In the genomic region with DNA sequence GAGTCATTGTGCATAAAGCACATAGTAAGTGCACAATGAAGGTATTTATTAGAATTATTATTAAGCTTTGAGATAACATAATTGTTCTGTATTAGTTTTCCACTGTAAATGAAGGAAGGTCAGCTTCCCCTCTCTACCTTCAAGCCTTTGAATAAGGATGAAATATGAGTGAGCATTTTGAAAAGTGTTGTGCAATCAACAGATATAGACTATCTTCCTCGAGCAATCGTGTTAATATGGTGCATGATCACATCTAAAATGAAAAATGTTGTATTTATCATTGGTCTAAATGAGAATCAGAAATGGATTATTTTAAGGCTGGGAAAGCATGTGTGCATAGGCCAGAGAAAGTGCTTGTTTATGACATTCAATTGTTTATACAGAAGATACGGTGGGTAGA, we compare ENCODE assay signal across 1 cellular context.
TF ChIP-seq lines count a peak whose summit lies in the region.

No MANE protein-coding gene starts in this region.

TF ChIP-seq in GM23338, 12 proteins besides CTCF, POLR2A, EP300 and RAD21 (continued from another document):
- TF ChIP-seq, protein P1, sequence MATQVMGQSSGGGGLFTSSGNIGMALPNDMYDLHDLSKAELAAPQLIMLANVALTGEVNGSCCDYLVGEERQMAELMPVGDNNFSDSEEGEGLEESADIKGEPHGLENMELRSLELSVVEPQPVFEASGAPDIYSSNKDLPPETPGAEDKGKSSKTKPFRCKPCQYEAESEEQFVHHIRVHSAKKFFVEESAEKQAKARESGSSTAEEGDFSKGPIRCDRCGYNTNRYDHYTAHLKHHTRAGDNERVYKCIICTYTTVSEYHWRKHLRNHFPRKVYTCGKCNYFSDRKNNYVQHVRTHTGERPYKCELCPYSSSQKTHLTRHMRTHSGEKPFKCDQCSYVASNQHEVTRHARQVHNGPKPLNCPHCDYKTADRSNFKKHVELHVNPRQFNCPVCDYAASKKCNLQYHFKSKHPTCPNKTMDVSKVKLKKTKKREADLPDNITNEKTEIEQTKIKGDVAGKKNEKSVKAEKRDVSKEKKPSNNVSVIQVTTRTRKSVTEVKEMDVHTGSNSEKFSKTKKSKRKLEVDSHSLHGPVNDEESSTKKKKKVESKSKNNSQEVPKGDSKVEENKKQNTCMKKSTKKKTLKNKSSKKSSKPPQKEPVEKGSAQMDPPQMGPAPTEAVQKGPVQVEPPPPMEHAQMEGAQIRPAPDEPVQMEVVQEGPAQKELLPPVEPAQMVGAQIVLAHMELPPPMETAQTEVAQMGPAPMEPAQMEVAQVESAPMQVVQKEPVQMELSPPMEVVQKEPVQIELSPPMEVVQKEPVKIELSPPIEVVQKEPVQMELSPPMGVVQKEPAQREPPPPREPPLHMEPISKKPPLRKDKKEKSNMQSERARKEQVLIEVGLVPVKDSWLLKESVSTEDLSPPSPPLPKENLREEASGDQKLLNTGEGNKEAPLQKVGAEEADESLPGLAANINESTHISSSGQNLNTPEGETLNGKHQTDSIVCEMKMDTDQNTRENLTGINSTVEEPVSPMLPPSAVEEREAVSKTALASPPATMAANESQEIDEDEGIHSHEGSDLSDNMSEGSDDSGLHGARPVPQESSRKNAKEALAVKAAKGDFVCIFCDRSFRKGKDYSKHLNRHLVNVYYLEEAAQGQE (IDR thresholded peaks at IDR 0.05; ENCODE audit: unreplicated experiment): no peak
- TF ChIP-seq, protein P2, sequence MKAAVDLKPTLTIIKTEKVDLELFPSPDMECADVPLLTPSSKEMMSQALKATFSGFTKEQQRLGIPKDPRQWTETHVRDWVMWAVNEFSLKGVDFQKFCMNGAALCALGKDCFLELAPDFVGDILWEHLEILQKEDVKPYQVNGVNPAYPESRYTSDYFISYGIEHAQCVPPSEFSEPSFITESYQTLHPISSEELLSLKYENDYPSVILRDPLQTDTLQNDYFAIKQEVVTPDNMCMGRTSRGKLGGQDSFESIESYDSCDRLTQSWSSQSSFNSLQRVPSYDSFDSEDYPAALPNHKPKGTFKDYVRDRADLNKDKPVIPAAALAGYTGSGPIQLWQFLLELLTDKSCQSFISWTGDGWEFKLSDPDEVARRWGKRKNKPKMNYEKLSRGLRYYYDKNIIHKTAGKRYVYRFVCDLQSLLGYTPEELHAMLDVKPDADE (IDR thresholded peaks at IDR 0.05): no peak
- TF ChIP-seq, protein P3, sequence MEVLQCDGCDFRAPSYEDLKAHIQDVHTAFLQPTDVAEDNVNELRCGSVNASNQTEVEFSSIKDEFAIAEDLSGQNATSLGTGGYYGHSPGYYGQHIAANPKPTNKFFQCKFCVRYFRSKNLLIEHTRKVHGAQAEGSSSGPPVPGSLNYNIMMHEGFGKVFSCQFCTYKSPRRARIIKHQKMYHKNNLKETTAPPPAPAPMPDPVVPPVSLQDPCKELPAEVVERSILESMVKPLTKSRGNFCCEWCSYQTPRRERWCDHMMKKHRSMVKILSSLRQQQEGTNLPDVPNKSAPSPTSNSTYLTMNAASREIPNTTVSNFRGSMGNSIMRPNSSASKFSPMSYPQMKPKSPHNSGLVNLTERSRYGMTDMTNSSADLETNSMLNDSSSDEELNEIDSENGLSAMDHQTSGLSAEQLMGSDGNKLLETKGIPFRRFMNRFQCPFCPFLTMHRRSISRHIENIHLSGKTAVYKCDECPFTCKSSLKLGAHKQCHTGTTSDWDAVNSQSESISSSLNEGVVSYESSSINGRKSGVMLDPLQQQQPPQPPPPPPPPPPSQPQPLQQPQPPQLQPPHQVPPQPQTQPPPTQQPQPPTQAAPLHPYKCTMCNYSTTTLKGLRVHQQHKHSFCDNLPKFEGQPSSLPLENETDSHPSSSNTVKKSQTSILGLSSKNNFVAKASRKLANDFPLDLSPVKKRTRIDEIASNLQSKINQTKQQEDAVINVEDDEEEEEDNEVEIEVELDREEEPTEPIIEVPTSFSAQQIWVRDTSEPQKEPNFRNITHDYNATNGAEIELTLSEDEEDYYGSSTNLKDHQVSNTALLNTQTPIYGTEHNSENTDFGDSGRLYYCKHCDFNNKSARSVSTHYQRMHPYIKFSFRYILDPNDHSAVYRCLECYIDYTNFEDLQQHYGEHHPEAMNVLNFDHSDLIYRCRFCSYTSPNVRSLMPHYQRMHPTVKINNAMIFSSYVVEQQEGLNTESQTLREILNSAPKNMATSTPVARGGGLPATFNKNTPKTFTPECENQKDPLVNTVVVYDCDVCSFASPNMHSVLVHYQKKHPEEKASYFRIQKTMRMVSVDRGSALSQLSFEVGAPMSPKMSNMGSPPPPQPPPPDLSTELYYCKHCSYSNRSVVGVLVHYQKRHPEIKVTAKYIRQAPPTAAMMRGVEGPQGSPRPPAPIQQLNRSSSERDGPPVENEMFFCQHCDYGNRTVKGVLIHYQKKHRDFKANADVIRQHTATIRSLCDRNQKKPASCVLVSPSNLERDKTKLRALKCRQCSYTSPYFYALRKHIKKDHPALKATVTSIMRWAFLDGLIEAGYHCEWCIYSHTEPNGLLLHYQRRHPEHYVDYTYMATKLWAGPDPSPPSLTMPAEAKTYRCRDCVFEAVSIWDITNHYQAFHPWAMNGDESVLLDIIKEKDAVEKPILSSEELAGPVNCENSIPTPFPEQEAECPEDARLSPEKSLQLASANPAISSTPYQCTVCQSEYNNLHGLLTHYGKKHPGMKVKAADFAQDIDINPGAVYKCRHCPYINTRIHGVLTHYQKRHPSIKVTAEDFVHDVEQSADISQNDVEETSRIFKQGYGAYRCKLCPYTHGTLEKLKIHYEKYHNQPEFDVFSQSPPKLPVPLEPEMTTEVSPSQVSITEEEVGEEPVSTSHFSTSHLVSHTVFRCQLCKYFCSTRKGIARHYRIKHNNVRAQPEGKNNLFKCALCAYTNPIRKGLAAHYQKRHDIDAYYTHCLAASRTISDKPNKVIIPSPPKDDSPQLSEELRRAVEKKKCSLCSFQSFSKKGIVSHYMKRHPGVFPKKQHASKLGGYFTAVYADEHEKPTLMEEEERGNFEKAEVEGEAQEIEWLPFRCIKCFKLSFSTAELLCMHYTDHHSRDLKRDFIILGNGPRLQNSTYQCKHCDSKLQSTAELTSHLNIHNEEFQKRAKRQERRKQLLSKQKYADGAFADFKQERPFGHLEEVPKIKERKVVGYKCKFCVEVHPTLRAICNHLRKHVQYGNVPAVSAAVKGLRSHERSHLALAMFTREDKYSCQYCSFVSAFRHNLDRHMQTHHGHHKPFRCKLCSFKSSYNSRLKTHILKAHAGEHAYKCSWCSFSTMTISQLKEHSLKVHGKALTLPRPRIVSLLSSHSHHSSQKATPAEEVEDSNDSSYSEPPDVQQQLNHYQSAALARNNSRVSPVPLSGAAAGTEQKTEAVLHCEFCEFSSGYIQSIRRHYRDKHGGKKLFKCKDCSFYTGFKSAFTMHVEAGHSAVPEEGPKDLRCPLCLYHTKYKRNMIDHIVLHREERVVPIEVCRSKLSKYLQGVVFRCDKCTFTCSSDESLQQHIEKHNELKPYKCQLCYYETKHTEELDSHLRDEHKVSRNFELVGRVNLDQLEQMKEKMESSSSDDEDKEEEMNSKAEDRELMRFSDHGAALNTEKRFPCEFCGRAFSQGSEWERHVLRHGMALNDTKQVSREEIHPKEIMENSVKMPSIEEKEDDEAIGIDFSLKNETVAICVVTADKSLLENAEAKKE (CRISPR knock-in tag; IDR thresholded peaks at IDR 0.05): no peak
- TF ChIP-seq JUNB (IDR thresholded peaks at IDR 0.05; ENCODE audit: unreplicated experiment) (no peak), STAT1 (IDR thresholded peaks at IDR 0.05; ENCODE audit: unreplicated experiment) (no peak), POLR2AphosphoS5 (IDR thresholded peaks at IDR 0.05; ENCODE audit: low read depth) (no peak)
TF ChIP-seq in GM23338: peak in this region for 0.
